In genomic region chr19:56477429-56478338, GRCh38 we compare ENCODE assay signal across 8 cellular contexts. TPM values are rescaled to one million over a fixed set of nuclear protein-coding genes. Genes with fewer than 3 reads are reported as not detected.
DNase-seq lines count a peak whose midpoint lies in the region; ATAC-seq and TF ChIP-seq lines count a peak whose summit lies in the region.

No MANE protein-coding gene starts in this region.

- no peak overlapping the region for H3K9ac ChIP-seq in SK-N-MC (ENCODE audit: insufficient read length)

- H3K4me1 ChIP-seq in ascending aorta (peaks cover 0 to 7% of the 10 kb centered on the region in 2 donors), right atrium auricular region (peaks cover 0 to 21% of the 10 kb centered on the region in 2 donors), uterus (peaks cover 0 to 5% of the 10 kb centered on the region in 2 donors)

- H3K27ac ChIP-seq in SK-N-MC (no peak overlapping the region), ascending aorta (peak overlapping the region; percentile 52 to 84), right atrium auricular region (peak overlapping the region; percentile 91), uterus (peak overlapping the region; percentile 76 to 88)

- H3K4me3 ChIP-seq in SK-N-MC (peak overlapping the region; percentile 75), ascending aorta (peak overlapping the region; percentile 61 to 80), right atrium auricular region (peak overlapping the region; percentile 69 to 70), uterus (peak overlapping the region; percentile 61 to 82)

- no peaks in the 10 kb centered on the region for H3K9me3 ChIP-seq in SK-N-MC (ENCODE audit: low read depth, low read length)
- H3K9me3 ChIP-seq in ascending aorta: peaks cover 44 to 76% of the 10 kb centered on the region in 2 donors
- H3K9me3 ChIP-seq in right atrium auricular region: peaks cover 0 to 4% of the 10 kb centered on the region in 2 donors
- H3K9me3 ChIP-seq in uterus: peaks cover 0 to 26% of the 10 kb centered on the region in 2 donors

- TF ChIP-seq POLR2A in uterus (IDR thresholded peaks at IDR 0.05): peak; percentile 40 to 41

- DNase-seq in H4 (ENCODE audit: low spot score) (peak; percentile 92), SK-N-MC (ENCODE audit: low read depth, low spot score) (peak; percentile 45), ascending aorta (ENCODE audit: low spot score in 2 of 2) (peak; percentile 57 to 91), right atrium auricular region (ENCODE audit: low spot score) (peak; percentile 93), putamen (ENCODE audit: low spot score) (peak; percentile 93), uterus (peak; percentile 89 to 91)
- DNase-seq in effector CD4-positive, alpha-beta T cell: no peak

- TF ChIP-seq CTCF in ascending aorta (IDR thresholded peaks at IDR 0.05) (no peak), right atrium auricular region (IDR thresholded peaks at IDR 0.05) (no peak), uterus (IDR thresholded peaks at IDR 0.05) (peak in 1 of 4 experiments; percentile 8)

- no peak for ATAC-seq in GM21381 (IDR thresholded peaks at IDR 0.05; ENCODE audit: unreplicated experiment)

- H3K36me3 ChIP-seq in SK-N-MC (ENCODE audit: insufficient read depth, low read length) (no peaks in the 10 kb centered on the region), ascending aorta (no peaks in the 10 kb centered on the region), right atrium auricular region (no peaks in the 10 kb centered on the region), uterus (no peaks in the 10 kb centered on the region)

- H3K27me3 ChIP-seq in ascending aorta (no peaks in the 10 kb centered on the region), right atrium auricular region (no peaks in the 10 kb centered on the region), uterus (no peaks in the 10 kb centered on the region)

- intact Hi-C loops in ascending aorta (cut with DNase I) (loop anchor here (1.0 to 2.0 kb wide), 4 partner anchors 31 to 85 kb away; partner anchors contain the start of genes ZFP28, ZNF582 and ZNF583), uterus (cut with DNase I; ENCODE audit: low total_unique reads) (no loop called here)

RNA-seq across cellular contexts. Expression of gene ZNF667, which starts 0.5 kb away (rescaled TPM):
- total RNA-seq in H4 (2014; rRNA removed; shearing (Covaris generic)): 2.9 and 6.4 TPM in 2 replicates
- total RNA-seq in ascending aorta (2.2 TPM), right atrium auricular region (1 to 10 TPM; 3.5 to 5.3 TPM), uterus (10 to 100 TPM in 1 of 4 donors, 1 to 10 TPM in 3; 2.3 to 20.7 (median 8.2) TPM)

RNA-seq across cellular contexts. Expression of gene ZNF471, which starts 30.0 kb away (rescaled TPM):
- total RNA-seq in H4 (2014; rRNA removed; shearing (Covaris generic)): 1.4 and 1.6 TPM in 2 replicates
- total RNA-seq in ascending aorta (4.8 TPM), right atrium auricular region (1 to 10 TPM; 2.1 to 2.3 TPM), uterus (10 to 100 TPM in 2 of 4 donors, 1 to 10 TPM in 2; 5.6 to 19.4 (median 10.5) TPM)
